ENCODE assay signal across 8 cellular contexts in genomic region chr12:100574262-100575074, GRCh38. TPM values are rescaled to one million over a fixed set of nuclear protein-coding genes. Genes with fewer than 3 reads are reported as not detected.
DNase-seq lines count a peak whose midpoint lies in the region; ATAC-seq and TF ChIP-seq lines count a peak whose summit lies in the region.

No MANE protein-coding gene starts in this region.

- H3K27me3 ChIP-seq in thymus (ENCODE audit: control insufficient read depth, insufficient read depth) = peaks cover 2% of the 10 kb centered on the region

- BruUV-seq in MCF 10A (replicated peaks; lab: Mats Ljungman, UMichigan) = no TSS peak

- POLR2A ChIA-PET in MCF 10A (lab: Yijun Ruan, JAX) = interaction anchor here (0.7 to 2.6 kb wide), 5 partner anchors 17 to 374 kb away, joined by 3 to 16 read pairs (median 3); partner anchors contain the start of genes ACTR6, DEPDC4 and SCYL2

- no peaks in the 10 kb centered on the region for H3K9me3 Mint-ChIP-seq in MCF 10A (ENCODE audit: unreplicated experiment)

- peak; percentile 68 for DNase-seq in Right ventricle myocardium inferior (ENCODE audit: missing footprints)
- no peak for DNase-seq in cardiac septum (ENCODE audit: low spot score)
- peak; percentile 23 for DNase-seq in NCI-H2029 (lab: John Stamatoyannopoulos, UW)
- peak; percentile 68 for DNase-seq in MCF 10A (ENCODE audit: unreplicated experiment)
- peak in 1 of 2 donors; percentile 28 for DNase-seq in left colon
- no peak for DNase-seq in medulla oblongata (ENCODE audit: extremely low spot score)

- no peaks in the 10 kb centered on the region for H3K36me3 Mint-ChIP-seq in MCF 10A (ENCODE audit: insufficient read depth, unreplicated experiment)

- no peaks in the 10 kb centered on the region for H3K9me3 ChIP-seq in thymus (ENCODE audit: control insufficient read depth)

- H3K4me1 Mint-ChIP-seq in MCF 10A (ENCODE audit: insufficient read depth, unreplicated experiment) = peaks cover 6% of the 10 kb centered on the region

- no peaks in the 10 kb centered on the region for H3K36me3 ChIP-seq in thymus (ENCODE audit: control insufficient read depth, insufficient read depth)

- peak; percentile 36 for ATAC-seq in Right ventricle myocardium inferior
- ATAC-seq in left colon = peak; percentile 2
- no peak for ATAC-seq in HG02623 (IDR thresholded peaks at IDR 0.05; ENCODE audit: unreplicated experiment)

- no peak for TF ChIP-seq CTCF in MCF 10A (IDR thresholded peaks at IDR 0.05; ENCODE audit: unreplicated experiment)

- peak overlapping the region; percentile 92 for H3K4me3 Mint-ChIP-seq in MCF 10A (ENCODE audit: unreplicated experiment)

- intact Hi-C loops in Right ventricle myocardium inferior (cut with DNase I) = no loop called here
- intact Hi-C loops in cardiac septum (cut with DNase I) = loop anchor here (10.0 kb wide), 1 partner anchor 310 kb away; the partner anchor contains the start of genes DEPDC4 and SCYL2
- intact Hi-C loops in MCF 10A (cut with micrococcal nuclease) = no loop called here
- intact Hi-C loops in left colon (cut with DNase I, micrococcal nuclease) = no loop called here

- H3K27ac ChIP-seq in thymus (ENCODE audit: low read depth) = no peak overlapping the region

- H3K27ac Mint-ChIP-seq in MCF 10A (ENCODE audit: low read depth, unreplicated experiment) = peak overlapping the region; percentile 88

- H3K27me3 Mint-ChIP-seq in MCF 10A (ENCODE audit: insufficient read depth, unreplicated experiment) = no peaks in the 10 kb centered on the region

- 27% methylated on average over 13 of the region's 13 CpGs for whole genome bisulfite sequencing in thymus

- H3K4me3 ChIP-seq in thymus (ENCODE audit: low read length) = peak overlapping the region; percentile 56

- peaks cover 7% of the 10 kb centered on the region for H3K4me1 ChIP-seq in thymus (ENCODE audit: control insufficient read depth, insufficient read depth, low read length)

- CTCF ChIA-PET in MCF 10A (lab: Yijun Ruan, JAX) = interaction anchor here (0.7 to 1.9 kb wide), 6 partner anchors 14 to 1786 kb away, joined by 3 to 4 read pairs (median 3); no protein-coding TSS in a partner anchor

RNA-seq across cellular contexts. Expression of gene GAS2L3, which starts 1.0 kb away (rescaled TPM):
- total RNA-seq in Right ventricle myocardium inferior = 2.7 TPM
- total RNA-seq in cardiac septum = 2.8 TPM
- total RNA-seq in MCF 10A (2022) = 29.9 and 32.6 TPM in 2 replicates
- total RNA-seq in left colon = 10 to 100 TPM; 16.0 to 26.6 TPM
- 2.2 TPM for polyA plus RNA-seq in thymus

Comparison
In these comparisons a context has a peak if more than half of its experiments do, and no peak if none do; other contexts are left out.
1. DNase-seq: peak in Right ventricle myocardium inferior (single experiment), NCI-H2029 (single experiment) and MCF 10A (single experiment); none in cardiac septum (single experiment) and medulla oblongata (single experiment).